ENCODE assay signal across 10 cellular contexts in genomic region chr3:195892355-195893120, GRCh38. TPM values are rescaled to one million over a fixed set of nuclear protein-coding genes. Genes with fewer than 3 reads are reported as not detected.
DNase-seq lines count a peak whose midpoint lies in the region; ATAC-seq and TF ChIP-seq lines count a peak whose summit lies in the region.
"Had no signal": no experiment of that assay in that cellular context is flagged by ENCODE, and none has a peak within 500 bp of the region (broad histone marks: within the 10 kb centered on the region; RNA-seq: fewer than 3 reads in every experiment).

No MANE protein-coding gene starts in this region.

- H3K4me3 ChIP-seq in BLaER1 (peak overlapping the region; percentile 57), gastroesophageal sphincter (peak overlapping the region; percentile 15 to 46), ovary (no peak overlapping the region)

- H3K27me3 ChIP-seq in BLaER1: no peaks in the 10 kb centered on the region
- H3K27me3 ChIP-seq in gastroesophageal sphincter: no peaks in the 10 kb centered on the region
- no peaks in the 10 kb centered on the region for H3K27me3 ChIP-seq in ovary

- WGBS in gastroesophageal sphincter (ENCODE audit: low coverage in 1 of 2), 2 donors: no CpG with 5 or more reads among the region's 28 CpGs
- 8 to 22% (median 16%) methylated on average over 25 to 28 of the region's 28 CpGs for WGBS in ovary, 3 donors

- intact Hi-C loops in ovary (cut with DNase I): loop anchor here in 2 of 4 donors (1.0 to 5.0 kb wide), 2 partner anchors 29 to 35 kb away; no protein-coding TSS in a partner anchor

- H3K36me3 ChIP-seq in BLaER1 (peaks cover 9% of the 10 kb centered on the region), gastroesophageal sphincter (peaks cover 0 to 5% of the 10 kb centered on the region in 2 donors), ovary (no peaks in the 10 kb centered on the region)

- H3K4me1 ChIP-seq in BLaER1: peaks cover 92% of the 10 kb centered on the region
- peaks cover 5 to 85% (median 33%) of the 10 kb centered on the region in 3 donors for H3K4me1 ChIP-seq in gastroesophageal sphincter
- peaks cover 14% of the 10 kb centered on the region for H3K4me1 ChIP-seq in ovary (ENCODE audit: insufficient read depth)

- CTCF ChIA-PET in RWPE1 (lab: Yijun Ruan, JAX): interaction anchor here (0.8 to 5.0 kb wide), 4 partner anchors 15 to 42 kb away, joined by 3 to 74 read pairs (median 4); no protein-coding TSS in a partner anchor

- H3K27ac ChIP-seq in BLaER1 (peak overlapping the region; percentile 91), RWPE1 (peak overlapping the region; percentile 100), gastroesophageal sphincter (peak overlapping the region; percentile 12 to 93 (median 91)), ovary (no peak overlapping the region)

- TF ChIP-seq POLR2A in gastroesophageal sphincter (IDR thresholded peaks at IDR 0.05) (no peak), ovary (IDR thresholded peaks at IDR 0.05) (no peak)

- no peak for TF ChIP-seq EP300 in gastroesophageal sphincter (IDR thresholded peaks at IDR 0.05)
- no peak for TF ChIP-seq EP300 in ovary (IDR thresholded peaks at IDR 0.05)

- DNase-seq in RWPE1 (ENCODE audit: low spot score) (no peak), ovary (peak; percentile 47 to 74 (median 64)), activated T-cell treated with anti-CD3 and anti-CD28 coated beads for 4 hours (no peak), amniotic stem cell (lab: John Stamatoyannopoulos, UW) (no peak)
- DNase-seq: activated CD4-positive, CD25-positive, alpha-beta regulatory T cell; naive B cell had no signal

- ATAC-seq in gastroesophageal sphincter (peak; percentile 55), HG02763 (IDR thresholded peaks at IDR 0.05; ENCODE audit: unreplicated experiment) (no peak), GM18873 (IDR thresholded peaks at IDR 0.05; ENCODE audit: low FRiP score, unreplicated experiment) (no peak)

- peak overlapping the region; percentile 99 for H3K4me2 ChIP-seq in BLaER1

- TF ChIP-seq CTCF in RWPE1 (conservative IDR thresholded peaks at IDR 0.05; ENCODE audit: low read depth) (no peak), gastroesophageal sphincter (IDR thresholded peaks at IDR 0.05) (peak in 3 of 4 experiments; percentile 10 to 28 (median 15)), ovary (IDR thresholded peaks at IDR 0.05) (no peak)

- POLR2A ChIA-PET in RWPE1 (lab: Yijun Ruan, JAX; ENCODE audit: low non-redundant PET): interaction anchor here (1.0 kb wide), 1 partner anchor 16 kb away, joined by 3 read pairs; no protein-coding TSS in a partner anchor

- H3K9me3 ChIP-seq in BLaER1 (no peaks in the 10 kb centered on the region), gastroesophageal sphincter (no peaks in the 10 kb centered on the region), ovary (no peaks in the 10 kb centered on the region)

- peaks cover 62% of the 10 kb centered on the region for H4K20me1 ChIP-seq in BLaER1

- peak overlapping the region; percentile 76 for H3K9ac ChIP-seq in BLaER1

RNA-seq across cellular contexts. Expression of gene TNK2, which starts 15.8 kb away (rescaled TPM):
- 10 to 100 TPM; 14.5 to 28.8 (median 23.9) TPM for total RNA-seq in gastroesophageal sphincter
- 10 to 100 TPM; 17.0 to 50.1 (median 36.7) TPM for total RNA-seq in ovary
- polyA plus RNA-seq in ovary: 10 to 100 TPM in 1 of 2 donors, 1 to 10 TPM in 1; 2.4 to 26.6 TPM

Comparison
In these comparisons a context has a peak if more than half of its experiments do, and no peak if none do; other contexts are left out.
1. H3K27ac ChIP-seq: peak in BLaER1 (single experiment), RWPE1 (single experiment) and gastroesophageal sphincter (4 of 4); none in ovary (0 of 2).
2. DNase-seq: peak in ovary (5 of 5); none in RWPE1 (single experiment), activated T-cell treated with anti-CD3 and anti-CD28 coated beads for 4 hours (single experiment) and amniotic stem cell (single experiment).
3. CTCF ChIP-seq: peak in gastroesophageal sphincter (3 of 4); none in RWPE1 (single experiment) and ovary (0 of 3).